In the genomic region with DNA sequence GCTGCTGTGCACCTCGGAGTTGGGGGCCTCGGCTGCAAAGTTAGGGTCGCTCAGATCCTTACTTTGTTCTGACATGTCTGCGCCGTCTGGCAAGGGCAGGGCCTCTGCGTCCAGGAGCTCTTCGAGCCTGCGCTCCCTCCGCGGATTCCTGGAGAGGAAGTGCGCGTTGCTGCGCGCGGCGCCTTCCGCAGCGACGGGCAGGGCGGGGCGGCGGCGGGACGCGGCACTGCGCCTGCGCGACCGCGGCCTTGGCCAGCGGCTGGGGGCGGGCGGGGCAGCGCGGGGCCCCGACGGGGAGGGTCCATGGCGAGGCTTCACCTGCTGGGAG, we compare ENCODE assay signal across 9 cellular contexts. TPM values are rescaled to one million over a fixed set of nuclear protein-coding genes. Genes with fewer than 3 reads are reported as not detected.
DNase-seq lines count a peak whose midpoint lies in the region; ATAC-seq and TF ChIP-seq lines count a peak whose summit lies in the region.
"Had no signal": no experiment of that assay in that cellular context is flagged by ENCODE, and none has a peak within 500 bp of the region (broad histone marks: within the 10 kb centered on the region; RNA-seq: fewer than 3 reads in every experiment).

Gene NDN (minus strand): TSS at position 163 of the 328 bp plus-strand sequence. CDS start 88 bp downstream, at position 75.

- H3K27me3 Mint-ChIP-seq in activated T-cell treated with anti-CD3 and anti-CD28 coated beads, Interleukin-2, amount 50 U/mL, for 72 hours (ENCODE audit: low read depth) = no peaks in the 10 kb centered on the region
- H3K27me3 Mint-ChIP-seq in progenitor cell of endocrine pancreas = no peaks in the 10 kb centered on the region
- H3K27me3 Mint-ChIP-seq: memory B cell had no signal

- no peak within 1 kb of the TSS for H3K27ac Mint-ChIP-seq in activated T-cell treated with anti-CD3 and anti-CD28 coated beads, Interleukin-2, amount 50 U/mL, for 72 hours
- H3K27ac Mint-ChIP-seq in progenitor cell of endocrine pancreas = no peak within 1 kb of the TSS
- H3K27ac Mint-ChIP-seq: memory B cell had no signal

- TF ChIP-seq CTCF in progenitor cell of endocrine pancreas (IDR thresholded peaks at IDR 0.05; ENCODE audit: unreplicated experiment) = no peak

- peak; percentile 2 to 9 for DNase-seq in activated T-cell treated with anti-CD3 and anti-CD28 coated beads, Interleukin-2, amount 50 U/mL, for 72 hours
- DNase-seq in left cardiac atrium = peak; percentile 61
- peak; percentile 51 for DNase-seq in progenitor cell of endocrine pancreas (ENCODE audit: low spot score, unreplicated experiment)
- DNase-seq in epidermal melanocyte (ENCODE audit: insufficient read length, low spot score) = no peak
- no peak for DNase-seq in GF-D8 (lab: John Stamatoyannopoulos, UW)
- DNase-seq in SHP77 treated with DMSO at 0.1 percent for 48 hours (lab: John Stamatoyannopoulos, UW) = no peak

- intact Hi-C loops in left cardiac atrium (cut with DNase I) = no loop called here

- peaks cover 0 to 2% of the 10 kb centered on the region in 2 donors for H3K9me3 Mint-ChIP-seq in activated T-cell treated with anti-CD3 and anti-CD28 coated beads, Interleukin-2, amount 50 U/mL, for 72 hours
- peaks cover 11% of the 10 kb centered on the region for H3K9me3 Mint-ChIP-seq in progenitor cell of endocrine pancreas (ENCODE audit: low read depth)
- H3K9me3 Mint-ChIP-seq: memory B cell had no signal

- ATAC-seq in GM18868 (IDR thresholded peaks at IDR 0.05; ENCODE audit: unreplicated experiment) (peak; percentile 65), left cardiac atrium (peak; percentile 90 to 92), HG02840 (IDR thresholded peaks at IDR 0.05; ENCODE audit: low FRiP score, unreplicated experiment) (no peak)
- peak; percentile 35 to 44 for ATAC-seq in activated T-cell treated with anti-CD3 and anti-CD28 coated beads, Interleukin-2, amount 50 U/mL, for 72 hours (replicated peaks in 1 of 2)

- peaks cover 0 to 1% of the 10 kb centered on the region in 2 donors for H3K36me3 Mint-ChIP-seq in activated T-cell treated with anti-CD3 and anti-CD28 coated beads, Interleukin-2, amount 50 U/mL, for 72 hours (ENCODE audit: insufficient read depth in 2 of 2)
- H3K36me3 Mint-ChIP-seq in progenitor cell of endocrine pancreas (ENCODE audit: insufficient read depth) = peaks cover 3% of the 10 kb centered on the region
- H3K36me3 Mint-ChIP-seq: memory B cell had no signal

- peak within 1 kb of the TSS; percentile 14 to 43 for H3K4me3 Mint-ChIP-seq in activated T-cell treated with anti-CD3 and anti-CD28 coated beads, Interleukin-2, amount 50 U/mL, for 72 hours
- H3K4me3 Mint-ChIP-seq in progenitor cell of endocrine pancreas (ENCODE audit: low read depth) = peak within 1 kb of the TSS; percentile 76
- H3K4me3 Mint-ChIP-seq: memory B cell had no signal

- H3K4me1 Mint-ChIP-seq in activated T-cell treated with anti-CD3 and anti-CD28 coated beads, Interleukin-2, amount 50 U/mL, for 72 hours (ENCODE audit: low read depth) = no peaks in the 10 kb centered on the region
- H3K4me1 Mint-ChIP-seq in progenitor cell of endocrine pancreas (ENCODE audit: low read depth) = peaks cover 13% of the 10 kb centered on the region
- H3K4me1 Mint-ChIP-seq: memory B cell had no signal

RNA-seq across cellular contexts. Expression of gene NDN, which starts in this region (rescaled TPM):
- 1 to 10 TPM; 1.5 to 1.6 TPM for total RNA-seq in activated T-cell treated with anti-CD3 and anti-CD28 coated beads, Interleukin-2, amount 50 U/mL, for 72 hours
- total RNA-seq in left cardiac atrium = 10 to 100 TPM; 34.8 to 38.9 TPM
- 46.9 and 51.8 TPM in 2 replicates for total RNA-seq in progenitor cell of endocrine pancreas

Comparison
In these comparisons a context has a peak if more than half of its experiments do, and no peak if none do; other contexts are left out.
1. RNA of gene NDN (total RNA-seq): 46.9 to 51.8 TPM in progenitor cell of endocrine pancreas and 34.8 to 38.9 TPM in left cardiac atrium; 1.5 to 1.6 TPM in activated T-cell treated with anti-CD3 and anti-CD28 coated beads, Interleukin-2, amount 50 U/mL, for 72 hours; every median in the first group is over 10 times any median in the second.
2. DNase-seq: peak in activated T-cell treated with anti-CD3 and anti-CD28 coated beads, Interleukin-2, amount 50 U/mL, for 72 hours (2 of 2), left cardiac atrium (single experiment) and progenitor cell of endocrine pancreas (single experiment); none in epidermal melanocyte (single experiment), GF-D8 (single experiment) and SHP77 treated with DMSO at 0.1 percent for 48 hours (single experiment).